ENCODE assay signal across 18 cellular contexts in the genomic region with DNA sequence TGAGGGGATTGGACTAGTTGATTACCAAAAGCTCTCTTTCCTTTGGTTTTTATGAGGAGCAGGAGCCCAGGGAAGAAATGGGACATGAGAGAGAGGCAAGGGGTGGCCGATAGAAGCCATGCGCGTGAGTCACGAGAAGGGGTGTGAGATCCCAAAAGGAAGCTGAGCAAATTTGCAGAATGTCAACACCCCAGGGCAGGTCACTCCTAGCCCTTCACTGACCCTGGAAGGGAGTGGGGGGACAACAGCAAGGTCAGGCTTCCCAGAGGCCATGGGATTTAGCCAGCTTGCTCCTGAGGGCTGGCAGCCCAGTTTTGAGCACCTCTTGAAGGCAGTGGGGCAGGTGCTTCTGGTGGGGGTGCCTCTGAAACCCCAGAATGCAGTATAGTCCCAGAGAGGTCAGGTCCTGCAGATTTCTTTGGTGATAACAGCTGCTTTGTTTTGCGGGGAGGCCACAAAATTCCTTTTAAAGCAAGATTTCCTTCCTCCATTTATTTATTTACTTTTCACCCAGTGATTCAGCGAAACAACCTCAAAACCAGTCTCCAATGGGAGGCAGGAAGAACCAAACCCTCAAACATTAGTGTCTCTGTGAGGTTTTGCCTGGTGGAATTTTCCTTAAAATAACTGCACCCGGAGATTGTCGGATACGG. TPM values are rescaled to one million over a fixed set of nuclear protein-coding genes. Genes with fewer than 3 reads are reported as not detected.
A peak's percentile ranks its signal among the peaks of the same experiment; 100 is the strongest.
DNase-seq lines count a peak whose midpoint lies in the region; ATAC-seq and FAIRE-seq lines count a peak whose summit lies in the region.
"Had no signal": no experiment of that assay in that cellular context is flagged by ENCODE, and none has a peak within 500 bp of the region (broad histone marks: within the 10 kb centered on the region; RNA-seq: fewer than 3 reads in every experiment).

No MANE protein-coding gene starts in this region.

- peak overlapping the region; percentile 90 for H3K27ac ChIP-seq in right cardiac atrium (ENCODE audit: low read length)
- peak overlapping the region; percentile 40 for H3K27ac ChIP-seq in skeletal muscle tissue (ENCODE audit: low read depth, low read length)
- no peak overlapping the region for H3K27ac ChIP-seq in effector memory CD4-positive, alpha-beta T cell (ENCODE audit: insufficient read depth, low read length, poor library complexity, severe bottlenecking)
- H3K27ac ChIP-seq: BLaER1, hepatocyte had no signal

- intact Hi-C loops in right cardiac atrium (cut with DNase I) = loop anchor here in 1 of 4 donors (10.0 kb wide), 1 partner anchor 57 kb away; no protein-coding TSS in a partner anchor

- H3K4me1 ChIP-seq in right cardiac atrium (ENCODE audit: control insufficient read depth, insufficient read depth, low read length) (peaks cover 27% of the 10 kb centered on the region), skeletal muscle tissue (ENCODE audit: control insufficient read depth in 3 of 3, insufficient read depth in 3 of 3, low read length in 3 of 3) (peaks cover 17 to 32% (median 29%) of the 10 kb centered on the region in 3 donors)
- H3K4me1 ChIP-seq in effector memory CD4-positive, alpha-beta T cell (ENCODE audit: control insufficient read depth, insufficient read depth, low read length, poor library complexity, severe bottlenecking) = no peaks in the 10 kb centered on the region
- H3K4me1 ChIP-seq: BLaER1, pancreas had no signal

- H3K9me3 ChIP-seq in right cardiac atrium (ENCODE audit: control insufficient read depth, low read length) (no peaks in the 10 kb centered on the region), skeletal muscle tissue (ENCODE audit: control insufficient read depth in 3 of 3, low read length in 3 of 3) (no peaks in the 10 kb centered on the region)
- H3K9me3 ChIP-seq in effector memory CD4-positive, alpha-beta T cell (ENCODE audit: control insufficient read depth, low read length) = no peaks in the 10 kb centered on the region
- H3K9me3 ChIP-seq: BLaER1, pancreas had no signal

- no peak overlapping the region for H3K9ac ChIP-seq in skeletal muscle tissue (ENCODE audit: low read depth in 1 of 3, low read length in 3 of 3)
- H3K9ac ChIP-seq: BLaER1 had no signal

- peak; percentile 5 to 75 for ATAC-seq in right cardiac atrium
- ATAC-seq in GM21786 (IDR thresholded peaks at IDR 0.05; ENCODE audit: unreplicated experiment) = no peak
- ATAC-seq in HG03439 (IDR thresholded peaks at IDR 0.05; ENCODE audit: unreplicated experiment) = no peak
- ATAC-seq: T-cell had no signal

- DNase-seq in EH (ENCODE audit: low read depth) (peak; percentile 86), UCSD-AML1 (lab: John Stamatoyannopoulos, UW; ENCODE audit: unreplicated experiment) (peak; percentile 48), right cardiac atrium (peak in 1 of 3 donors; percentile 36), RCC 7860 (ENCODE audit: low spot score) (no peak)
- DNase-seq in effector memory CD4-positive, alpha-beta T cell = no peak
- DNase-seq: activated CD4-positive, alpha-beta T cell treated with anti-CD3 and anti-CD28 coated beads for 48 hours; anterior cingulate cortex; endodermal cell; NCI-H2227 treated with DMSO at 0.1 percent for 48 hours; pancreas; stimulated activated CD4-positive, alpha-beta T cell treated with anti-CD3 and anti-CD28 coated beads, Interleukin-1b, Interleukin-23, amount 100 ng/mL, for 48 hours; T-cell had no signal

- WGBS in right cardiac atrium = 65% methylated on average over 9 of the region's 9 CpGs

- H3K27me3 ChIP-seq in right cardiac atrium (ENCODE audit: control insufficient read depth, insufficient read depth) = no peaks in the 10 kb centered on the region
- peaks cover 5 to 9% (median 7%) of the 10 kb centered on the region in 3 donors for H3K27me3 ChIP-seq in skeletal muscle tissue (ENCODE audit: control insufficient read depth in 3 of 3, insufficient read depth in 3 of 3, low read length in 3 of 3)
- H3K27me3 ChIP-seq in effector memory CD4-positive, alpha-beta T cell (replicated peaks; ENCODE audit: control insufficient read depth, insufficient read depth, low read length, poor library complexity, severe bottlenecking) = peaks cover 14% of the 10 kb centered on the region
- H3K27me3 ChIP-seq: hepatocyte, pancreas had no signal

- no peaks in the 10 kb centered on the region for H3K36me3 ChIP-seq in skeletal muscle tissue (ENCODE audit: control insufficient read depth in 3 of 3, insufficient read depth in 3 of 3, low read length in 3 of 3)
- no peaks in the 10 kb centered on the region for H3K36me3 ChIP-seq in effector memory CD4-positive, alpha-beta T cell (ENCODE audit: control insufficient read depth, insufficient read depth, low read length)
- H3K36me3 ChIP-seq: BLaER1, pancreas had no signal

- no peak for FAIRE-seq in RCC 7860 (lab: Jason Lieb, UNC)
- FAIRE-seq: H54, pancreas had no signal

- H3K4me3 ChIP-seq in right cardiac atrium (ENCODE audit: low read length) = no peak overlapping the region
- no peak overlapping the region for H3K4me3 ChIP-seq in skeletal muscle tissue (ENCODE audit: low read length in 3 of 3)
- H3K4me3 ChIP-seq in effector memory CD4-positive, alpha-beta T cell (ENCODE audit: insufficient read depth, low read depth, low read length, poor library complexity, severe bottlenecking) = no peak overlapping the region
- H3K4me3 ChIP-seq: BLaER1, hepatocyte, pancreas had no signal

RNA-seq across cellular contexts. Expression of gene TIMP3, which starts 40.1 kb away (rescaled TPM):
- 100 to 1,000 TPM; 488 to 893 (median 598) TPM for total RNA-seq in right cardiac atrium
- polyA plus RNA-seq in right cardiac atrium = 412 TPM
- total RNA-seq in skeletal muscle tissue = 64.2 TPM

Comparison
In these comparisons a context has a peak if more than half of its experiments do, and no peak if none do; other contexts are left out.
1. DNase-seq: peak in EH (single experiment) and UCSD-AML1 (single experiment); none in effector memory CD4-positive, alpha-beta T cell (0 of 3) and RCC 7860 (single experiment).
2. ATAC-seq: peak in right cardiac atrium (2 of 2); none in GM21786 (single experiment) and HG03439 (single experiment).